ENCODE assay signal across 17 cellular contexts in genomic region chr9:96612966-96613589, GRCh38. TPM values are rescaled to one million over a fixed set of nuclear protein-coding genes. Genes with fewer than 3 reads are reported as not detected.
DNase-seq lines count a peak whose midpoint lies in the region; ATAC-seq and TF ChIP-seq lines count a peak whose summit lies in the region.
"Had no signal": no experiment of that assay in that cellular context is flagged by ENCODE, and none has a peak within 500 bp of the region (broad histone marks: within the 10 kb centered on the region; RNA-seq: fewer than 3 reads in every experiment).

No MANE protein-coding gene starts in this region.

- ATAC-seq in lung (ENCODE audit: insufficient read depth, low FRiP score): no peak
- ATAC-seq in thoracic aorta (ENCODE audit: insufficient number of reproducible peaks, low FRiP score, low read depth): no peak
- no peak for ATAC-seq in GM21390 (IDR thresholded peaks at IDR 0.05; ENCODE audit: unreplicated experiment)
- ATAC-seq: stimulated activated naive CD8-positive, alpha-beta T cell treated with anti-CD3 and anti-CD28 coated beads, Interleukin-15, amount 100 ng/mL, for 72 hours had no signal

- H3K9me3 ChIP-seq in lung (ENCODE audit: control insufficient read depth in 2 of 2, insufficient read depth in 1 of 2, low read length in 1 of 2) (no peaks in the 10 kb centered on the region), thoracic aorta (no peaks in the 10 kb centered on the region)
- H3K9me3 ChIP-seq: gastrocnemius medialis had no signal

- H3K4me3 ChIP-seq in lung (no peak overlapping the region), thoracic aorta (no peak overlapping the region)

- H3K4me1 ChIP-seq in lung (ENCODE audit: control insufficient read depth in 2 of 2, insufficient read depth in 2 of 2, low read length in 2 of 2) (peaks cover 0 to 7% of the 10 kb centered on the region in 2 donors), thoracic aorta (ENCODE audit: control insufficient read depth in 1 of 2, low read depth in 2 of 2) (peaks cover 16 to 24% of the 10 kb centered on the region in 2 donors)

- DNase-seq in NCI-H2171 treated with DMSO at 0.1 percent for 48 hours (lab: John Stamatoyannopoulos, UW): peak; percentile 4
- DNase-seq in NCI-H2171 (lab: John Stamatoyannopoulos, UW): no peak
- DNase-seq in lung (ENCODE audit: low spot score): no peak
- DNase-seq in thoracic aorta (ENCODE audit: low spot score): no peak
- no peak for DNase-seq in hippocampal formation (lab: John Stamatoyannopoulos, UW)
- no peak for DNase-seq in NCI-H187 (lab: John Stamatoyannopoulos, UW)
- DNase-seq: activated CD4-positive, alpha-beta T cell treated with anti-CD3 and anti-CD28 coated beads for 48 hours; activated T-cell treated with anti-CD3 and anti-CD28 coated beads, Interleukin-2, amount 50 U/mL, for 48 hours; effector CD4-positive, alpha-beta T cell; gastrocnemius medialis; islet precursor cell; MM.1S; naive B cell; stimulated activated naive CD8-positive, alpha-beta T cell treated with anti-CD3 and anti-CD28 coated beads, Interleukin-15, amount 100 ng/mL, for 72 hours; T-helper 2 cell had no signal

- peak overlapping the region; percentile 89 for H3K27ac ChIP-seq in cingulate gyrus (ENCODE audit: low read depth, low read length)
- peak overlapping the region; percentile 31 to 63 for H3K27ac ChIP-seq in lung (ENCODE audit: low read depth in 1 of 2, low read length in 1 of 2)
- peak overlapping the region; percentile 53 to 68 for H3K27ac ChIP-seq in thoracic aorta

- TF ChIP-seq CTCF in lung (IDR thresholded peaks at IDR 0.05; ENCODE audit: control extremely low read depth, extremely low read depth): no peak
- TF ChIP-seq CTCF in thoracic aorta (IDR thresholded peaks at IDR 0.05): no peak

- H3K36me3 ChIP-seq in lung (ENCODE audit: control insufficient read depth in 2 of 2, insufficient read depth in 2 of 2, low read length in 2 of 2): no peaks in the 10 kb centered on the region
- H3K36me3 ChIP-seq in thoracic aorta: no peaks in the 10 kb centered on the region
- H3K36me3 ChIP-seq: gastrocnemius medialis had no signal

- WGBS in lung, 2 donors: 34 to 60% methylated on average over 1 of the region's 1 CpG

- H3K27me3 ChIP-seq in lung (ENCODE audit: control insufficient read depth, insufficient read depth) (no peaks in the 10 kb centered on the region), thoracic aorta (replicated peaks; ENCODE audit: insufficient read depth) (no peaks in the 10 kb centered on the region)
- H3K27me3 ChIP-seq: gastrocnemius medialis had no signal

RNA-seq across cellular contexts. Expression of gene CDC14B, which starts 6.6 kb away (rescaled TPM):
- total RNA-seq in lung (10 to 100 TPM; 11.5 to 29.8 TPM), thoracic aorta (10 to 100 TPM; 25.7 to 39.5 TPM)
- 1 to 10 TPM; 2.9 to 4.5 TPM for polyA plus RNA-seq in lung

RNA-seq across cellular contexts. Expression of gene PRXL2C, which starts 42.0 kb away (rescaled TPM):
- total RNA-seq in lung (10 to 100 TPM; 12.8 to 25.3 TPM), thoracic aorta (10 to 100 TPM; 22.9 to 26.1 TPM)
- 10 to 100 TPM; 10.2 to 13.6 TPM for polyA plus RNA-seq in lung
